33 cellular contexts compared by ENCODE assay signal in genomic region chr5:8861764-8862163, GRCh38.
DNase-seq lines count a peak whose midpoint lies in the region; ATAC-seq and TF ChIP-seq lines count a peak whose summit lies in the region.
"Had no signal": no experiment of that assay in that cellular context is flagged by ENCODE, and none has a peak within 500 bp of the region (broad histone marks: within the 10 kb centered on the region; RNA-seq: fewer than 3 reads in every experiment).

No MANE protein-coding gene starts in this region.

- H3K36me3 ChIP-seq in breast epithelium = no peaks in the 10 kb centered on the region
- H3K36me3 ChIP-seq in mesenchymal stem cell (ENCODE audit: control insufficient read depth in 1 of 2, insufficient read depth in 2 of 2, low read depth in 1 of 2, low read length in 2 of 2) = no peaks in the 10 kb centered on the region
- H3K36me3 ChIP-seq: esophagus muscularis mucosa, neutrophil, right lobe of liver, tibial nerve had no signal

- H3K79me1 ChIP-seq in mesenchymal stem cell (replicated peaks; ENCODE audit: low read length, poor library complexity, severe bottlenecking) = no peaks in the 10 kb centered on the region

- no peak for ATAC-seq in GM18909 (IDR thresholded peaks at IDR 0.05; ENCODE audit: poor library complexity, unreplicated experiment)
- ATAC-seq in GM21723 (IDR thresholded peaks at IDR 0.05; ENCODE audit: unreplicated experiment) = no peak
- ATAC-seq: left ventricle myocardium superior; naive thymus-derived CD4-positive, alpha-beta T cell; Panc1; right lobe of liver had no signal

- DNase-seq in MCF 10A (ENCODE audit: unreplicated experiment) = no peak
- no peak for DNase-seq in breast epithelium (ENCODE audit: low spot score in 2 of 2)
- DNase-seq in epithelial cell of proximal tubule (ENCODE audit: low read depth) = no peak
- peak; percentile 5 for DNase-seq in mesenchymal stem cell
- no peak for DNase-seq in hippocampal formation (lab: John Stamatoyannopoulos, UW)
- DNase-seq in activated T-helper 2 cell treated with anti-CD3 and anti-CD28 coated beads, Interferon-gamma antibody, Interleukin-2, Interleukin-4, amounts not matched to agents 10 μg/mL and 5 μg/mL and 100 μg/mL, durations not matched to agents 14 hours and 24 hours and 36 hours (ENCODE audit: low spot score) = no peak
- DNase-seq: 8988T; activated CD4-positive, alpha-beta memory T cell treated with anti-CD3 and anti-CD28 coated beads for 36 hours; activated CD4-positive, CD25-positive, alpha-beta regulatory T cell treated with anti-CD3 and anti-CD28 coated beads, Interleukin-2, amount 50 U/mL, for 72 hours; activated naive CD4-positive, alpha-beta T cell treated with Interleukin-2 at 50 U/mL for 16 hours; C1 segment of cervical spinal cord; central memory CD4-positive, alpha-beta T cell; COR-L47; DMS79 treated with DMSO at 0.1 percent for 48 hours; endodermal cell; GOT3; immature natural killer cell; left ventricle myocardium superior; midbrain; naive thymus-derived CD4-positive, alpha-beta T cell; NCI-H1105; NCI-H187; NCI-H2171; NCI-H524; right lobe of liver; SHP77 treated with DMSO at 0.1 percent for 48 hours; stimulated activated CD4-positive, alpha-beta T cell treated with anti-CD3 and anti-CD28 coated beads, Interleukin-4, amount 100 ng/mL, for 1 hour had no signal

- no peak overlapping the region for H4K91ac ChIP-seq in mesenchymal stem cell (ENCODE audit: low read length)

- H3K27me3 ChIP-seq in breast epithelium = no peaks in the 10 kb centered on the region
- H3K27me3 ChIP-seq in mesenchymal stem cell (ENCODE audit: control insufficient read depth in 1 of 2, insufficient read depth in 1 of 2, low read length in 2 of 2) = no peaks in the 10 kb centered on the region
- H3K27me3 ChIP-seq: esophagus muscularis mucosa, neutrophil, right lobe of liver, tibial nerve had no signal

- no peaks in the 10 kb centered on the region for H3K9me3 Mint-ChIP-seq in MCF 10A (ENCODE audit: unreplicated experiment)
- peaks cover 11% of the 10 kb centered on the region for H3K9me3 Mint-ChIP-seq in activated T-helper 2 cell treated with anti-CD3 and anti-CD28 coated beads, Interferon-gamma antibody, Interleukin-2, Interleukin-4, amounts not matched to agents 10 μg/mL and 5 μg/mL and 100 μg/mL, durations not matched to agents 14 hours and 24 hours and 36 hours
- H3K9me3 Mint-ChIP-seq: activated CD4-positive, alpha-beta memory T cell treated with anti-CD3 and anti-CD28 coated beads for 36 hours; endodermal cell had no signal

- H2BK120ac ChIP-seq in mesenchymal stem cell (ENCODE audit: low read depth, low read length) = no peak overlapping the region

- peak overlapping the region; percentile 26 for H3K4me3 Mint-ChIP-seq in MCF 10A (ENCODE audit: unreplicated experiment)
- H3K4me3 Mint-ChIP-seq in activated T-helper 2 cell treated with anti-CD3 and anti-CD28 coated beads, Interferon-gamma antibody, Interleukin-2, Interleukin-4, amounts not matched to agents 10 μg/mL and 5 μg/mL and 100 μg/mL, durations not matched to agents 14 hours and 24 hours and 36 hours (ENCODE audit: low read depth) = no peak overlapping the region
- H3K4me3 Mint-ChIP-seq: activated CD4-positive, alpha-beta memory T cell treated with anti-CD3 and anti-CD28 coated beads for 36 hours; endodermal cell; immature natural killer cell; naive thymus-derived CD4-positive, alpha-beta T cell had no signal

- POLR2A ChIA-PET in MCF 10A (lab: Yijun Ruan, JAX) = no interaction called here

- H3K27ac ChIP-seq in breast epithelium (no peak overlapping the region), mesenchymal stem cell (ENCODE audit: low read length, poor library complexity, severe bottlenecking) (no peak overlapping the region)
- H3K27ac ChIP-seq: esophagus muscularis mucosa, neutrophil, right lobe of liver, tibial nerve had no signal

- intact Hi-C loops in MCF 10A (cut with micrococcal nuclease) (loop anchor here (5.0 kb wide), 2 partner anchors 46 to 131 kb away; no protein-coding TSS in a partner anchor), breast epithelium (cut with DNase I; ENCODE audit: low total_unique reads) (no loop called here)
- intact Hi-C loops in activated T-helper 2 cell treated with anti-CD3 and anti-CD28 coated beads, Interferon-gamma antibody, Interleukin-2, Interleukin-4, amounts not matched to agents 10 μg/mL and 5 μg/mL and 100 μg/mL, durations not matched to agents 14 hours and 24 hours and 36 hours (cut with micrococcal nuclease) = no loop called here

- H3K4me1 Mint-ChIP-seq in MCF 10A (ENCODE audit: insufficient read depth, unreplicated experiment) = peaks cover 5% of the 10 kb centered on the region
- H3K4me1 Mint-ChIP-seq in activated T-helper 2 cell treated with anti-CD3 and anti-CD28 coated beads, Interferon-gamma antibody, Interleukin-2, Interleukin-4, amounts not matched to agents 10 μg/mL and 5 μg/mL and 100 μg/mL, durations not matched to agents 14 hours and 24 hours and 36 hours (ENCODE audit: low read depth) = no peaks in the 10 kb centered on the region
- H3K4me1 Mint-ChIP-seq: endodermal cell; immature natural killer cell; naive thymus-derived CD4-positive, alpha-beta T cell had no signal

- 77% methylated on average over 5 of the region's 5 CpGs for WGBS in mesenchymal stem cell

- H3K36me3 Mint-ChIP-seq in MCF 10A (ENCODE audit: insufficient read depth, unreplicated experiment) = no peaks in the 10 kb centered on the region
- no peaks in the 10 kb centered on the region for H3K36me3 Mint-ChIP-seq in activated T-helper 2 cell treated with anti-CD3 and anti-CD28 coated beads, Interferon-gamma antibody, Interleukin-2, Interleukin-4, amounts not matched to agents 10 μg/mL and 5 μg/mL and 100 μg/mL, durations not matched to agents 14 hours and 24 hours and 36 hours (ENCODE audit: low read depth)
- H3K36me3 Mint-ChIP-seq: activated CD4-positive, alpha-beta memory T cell treated with anti-CD3 and anti-CD28 coated beads for 36 hours; immature natural killer cell; naive thymus-derived CD4-positive, alpha-beta T cell had no signal

- H3K4me1 ChIP-seq in breast epithelium = no peaks in the 10 kb centered on the region
- no peaks in the 10 kb centered on the region for H3K4me1 ChIP-seq in mesenchymal stem cell (ENCODE audit: control insufficient read depth, insufficient read depth, low read depth, low read length)
- H3K4me1 ChIP-seq: esophagus muscularis mucosa, right lobe of liver, tibial nerve had no signal

- no peak overlapping the region for H3K23ac ChIP-seq in mesenchymal stem cell (ENCODE audit: low read length in 2 of 2)

- H2BK12ac ChIP-seq in mesenchymal stem cell (ENCODE audit: low read length in 2 of 2) = no peak overlapping the region

- H3K9ac ChIP-seq in mesenchymal stem cell (ENCODE audit: low read length) = no peak overlapping the region

- H3K9me3 ChIP-seq in breast epithelium (peaks cover 0 to 5% of the 10 kb centered on the region in 2 donors), mesenchymal stem cell (ENCODE audit: control insufficient read depth, low read length) (no peaks in the 10 kb centered on the region)
- H3K9me3 ChIP-seq: neutrophil, right lobe of liver, tibial nerve had no signal

- no peak overlapping the region for H3K4me3 ChIP-seq in breast epithelium
- peak overlapping the region; percentile 2 for H3K4me3 ChIP-seq in epithelial cell of proximal tubule (ENCODE audit: low read depth, low read length)
- no peak overlapping the region for H3K4me3 ChIP-seq in mesenchymal stem cell (ENCODE audit: insufficient read depth in 1 of 2, low read depth in 1 of 2, low read length in 2 of 2)
- H3K4me3 ChIP-seq: esophagus muscularis mucosa, right lobe of liver, tibial nerve had no signal

- CTCF ChIA-PET in MCF 10A (lab: Yijun Ruan, JAX) = no interaction called here

- BruUV-seq in MCF 10A (replicated peaks; lab: Mats Ljungman, UMichigan) = no TSS peak

- no peak for TF ChIP-seq POLR2A in breast epithelium (IDR thresholded peaks at IDR 0.05)

- H3K4me2 ChIP-seq in mesenchymal stem cell (ENCODE audit: low read length, poor library complexity, severe bottlenecking) = no peak overlapping the region

- H4K8ac ChIP-seq in mesenchymal stem cell (ENCODE audit: low read length) = no peak overlapping the region

- H2AFZ ChIP-seq in mesenchymal stem cell (ENCODE audit: low read depth, low read length) = peak overlapping the region; percentile 11

- H2BK15ac ChIP-seq in mesenchymal stem cell (ENCODE audit: low read depth, poor library complexity, severe bottlenecking) = no peak overlapping the region

- no peak overlapping the region for H2BK5ac ChIP-seq in mesenchymal stem cell (ENCODE audit: low read depth, low read length, poor library complexity, severe bottlenecking)

- H3K27me3 Mint-ChIP-seq in MCF 10A (ENCODE audit: insufficient read depth, unreplicated experiment) = no peaks in the 10 kb centered on the region
- no peaks in the 10 kb centered on the region for H3K27me3 Mint-ChIP-seq in activated T-helper 2 cell treated with anti-CD3 and anti-CD28 coated beads, Interferon-gamma antibody, Interleukin-2, Interleukin-4, amounts not matched to agents 10 μg/mL and 5 μg/mL and 100 μg/mL, durations not matched to agents 14 hours and 24 hours and 36 hours (ENCODE audit: low read depth)
- H3K27me3 Mint-ChIP-seq: activated CD4-positive, alpha-beta memory T cell treated with anti-CD3 and anti-CD28 coated beads for 36 hours; naive thymus-derived CD4-positive, alpha-beta T cell had no signal

- no peak overlapping the region for H3K18ac ChIP-seq in mesenchymal stem cell (ENCODE audit: low read depth in 1 of 2, low read length in 2 of 2)

- no peak overlapping the region for H3K4ac ChIP-seq in mesenchymal stem cell (ENCODE audit: low read depth in 1 of 2, low read length in 2 of 2)

- peak overlapping the region; percentile 57 for H3K27ac Mint-ChIP-seq in MCF 10A (ENCODE audit: low read depth, unreplicated experiment)
- no peak overlapping the region for H3K27ac Mint-ChIP-seq in activated T-helper 2 cell treated with anti-CD3 and anti-CD28 coated beads, Interferon-gamma antibody, Interleukin-2, Interleukin-4, amounts not matched to agents 10 μg/mL and 5 μg/mL and 100 μg/mL, durations not matched to agents 14 hours and 24 hours and 36 hours
- H3K27ac Mint-ChIP-seq: activated CD4-positive, alpha-beta memory T cell treated with anti-CD3 and anti-CD28 coated beads for 36 hours; endodermal cell; immature natural killer cell; naive thymus-derived CD4-positive, alpha-beta T cell had no signal

- H2AK5ac ChIP-seq in mesenchymal stem cell (ENCODE audit: low read length, severe bottlenecking) = no peak overlapping the region

- H3K14ac ChIP-seq in mesenchymal stem cell (ENCODE audit: low read length in 2 of 2) = no peak overlapping the region

- TF ChIP-seq CTCF in MCF 10A (IDR thresholded peaks at IDR 0.05; ENCODE audit: unreplicated experiment) = no peak
- no peak for TF ChIP-seq CTCF in breast epithelium (IDR thresholded peaks at IDR 0.05)
- TF ChIP-seq CTCF in epithelial cell of proximal tubule (conservative IDR thresholded peaks at IDR 0.05; ENCODE audit: low read depth, low read length) = no peak
